37 cellular contexts compared by ENCODE assay signal in genomic region chr5:149832636-149833035, GRCh38.
"Had no signal": no experiment of that assay in that cellular context is flagged by ENCODE, and none has a peak within 500 bp of the region (broad histone marks: within the 10 kb centered on the region; RNA-seq: fewer than 3 reads in every experiment).

No MANE protein-coding gene starts in this region.

- H3K27me3 Mint-ChIP-seq: activated naive CD4-positive, alpha-beta T cell treated with anti-CD3 and anti-CD28 coated beads, Interleukin-2, amount 10 ng/mL, durations not matched to agents 7 days and 5 days; activated naive CD4-positive, alpha-beta T cell treated with anti-CD3 and anti-CD28 coated beads, Interleukin-2, amount 50 U/mL, for 24 hours; activated naive CD8-positive, alpha-beta T cell; activated naive CD8-positive, alpha-beta T cell treated with anti-CD3 and anti-CD28 coated beads for 36 hours; activated naive CD8-positive, alpha-beta T cell treated with anti-CD3 and anti-CD28 coated beads, Interleukin-2, amount 10 ng/mL, durations not matched to agents 7 days and 5 days; activated naive CD8-positive, alpha-beta T cell treated with anti-CD3 and anti-CD28 coated beads, Interleukin-2, amount 50 U/mL, for 24 hours; activated T-cell treated with anti-CD3 and anti-CD28 coated beads, Interleukin-2, amount 50 U/mL, for 24 hours; activated T-helper 17 cell treated with anti-CD3 and anti-CD28 coated beads, Interleukin-2, amount 50 U/mL, for 72 hours; central memory CD8-positive, alpha-beta T cell had no signal

- DNase-seq: activated effector memory CD4-positive, alpha-beta T cell treated with anti-CD3 and anti-CD28 coated beads, Interleukin-2, amount 50 U/mL, for 16 hours; activated effector memory CD4-positive, alpha-beta T cell treated with Interleukin-2 at 50 U/mL for 16 hours; activated gamma-delta T cell; activated gamma-delta T cell treated with Interleukin-2 at 50 U/mL for 16 hours; activated naive CD4-positive, alpha-beta T cell; activated naive CD4-positive, alpha-beta T cell treated with anti-CD3 and anti-CD28 coated beads for 36 hours; activated naive CD4-positive, alpha-beta T cell treated with anti-CD3 and anti-CD28 coated beads, Interleukin-2, amount 10 ng/mL, durations not matched to agents 7 days and 5 days; activated naive CD4-positive, alpha-beta T cell treated with anti-CD3 and anti-CD28 coated beads, Interleukin-2, amount 50 U/mL, for 16 hours; activated naive CD4-positive, alpha-beta T cell treated with Interleukin-2 at 50 U/mL for 16 hours; activated naive CD8-positive, alpha-beta T cell treated with anti-CD3 and anti-CD28 coated beads for 36 hours; activated naive CD8-positive, alpha-beta T cell treated with anti-CD3 and anti-CD28 coated beads, Interleukin-2, amount 10 ng/mL, durations not matched to agents 7 days and 5 days; activated naive CD8-positive, alpha-beta T cell treated with anti-CD3 and anti-CD28 coated beads, Interleukin-2, amount 50 U/mL, for 24 hours; activated T-cell treated with anti-CD3 and anti-CD28 coated beads, Interleukin-2, amount 50 U/mL, for 1 hour; activated T-cell treated with anti-CD3 and anti-CD28 coated beads, Interleukin-2, amount 50 U/mL, for 24 hours; activated T-cell treated with anti-CD3 and anti-CD28 coated beads, Interleukin-2, amount 50 U/mL, for 4 hours; activated T-cell treated with anti-CD3 and anti-CD28 coated beads, Interleukin-2, amount 50 U/mL, for 48 hours; activated T-cell treated with anti-CD3 and anti-CD28 coated beads, Interleukin-2, amount 50 U/mL, for 72 hours; adrenal gland; amniotic stem cell; amygdala; anterior cingulate cortex; body of pancreas; brain microvascular endothelial cell; caudate nucleus; central memory CD4-positive, alpha-beta T cell; cerebellar nuclear complex had no signal

- H3K36me3 ChIP-seq: ascending aorta, brain microvascular endothelial cell, breast epithelium, cardiac muscle cell had no signal

- H3K27me3 ChIP-seq: adrenal gland, ascending aorta, body of pancreas, brain microvascular endothelial cell, breast epithelium, cardiac muscle cell had no signal

- H3K36me3 Mint-ChIP-seq: activated naive CD8-positive, alpha-beta T cell treated with anti-CD3 and anti-CD28 coated beads, Interleukin-2, amount 10 ng/mL, durations not matched to agents 7 days and 5 days; brain had no signal

- H3K27ac ChIP-seq: adrenal gland, ascending aorta, body of pancreas, brain microvascular endothelial cell, breast epithelium, cardiac muscle cell had no signal

- H3K4me3 Mint-ChIP-seq: activated naive CD4-positive, alpha-beta T cell treated with anti-CD3 and anti-CD28 coated beads for 36 hours; activated naive CD4-positive, alpha-beta T cell treated with anti-CD3 and anti-CD28 coated beads, Interleukin-2, amount 10 ng/mL, durations not matched to agents 7 days and 5 days; activated naive CD4-positive, alpha-beta T cell treated with anti-CD3 and anti-CD28 coated beads, Interleukin-2, amount 50 U/mL, for 24 hours; activated naive CD8-positive, alpha-beta T cell; activated naive CD8-positive, alpha-beta T cell treated with anti-CD3 and anti-CD28 coated beads, Interleukin-2, amount 10 ng/mL, durations not matched to agents 7 days and 5 days; activated naive CD8-positive, alpha-beta T cell treated with anti-CD3 and anti-CD28 coated beads, Interleukin-2, amount 50 U/mL, for 24 hours; activated T-cell treated with anti-CD3 and anti-CD28 coated beads, Interleukin-2, amount 50 U/mL, for 24 hours; activated T-cell treated with anti-CD3 and anti-CD28 coated beads, Interleukin-2, amount 50 U/mL, for 4 hours; activated T-cell treated with anti-CD3 and anti-CD28 coated beads, Interleukin-2, amount 50 U/mL, for 72 hours; activated T-helper 1 cell treated with anti-CD3 and anti-CD28 coated beads, Interleukin-12 subunit alpha, Interleukin-12 subunit beta, Interleukin-2, Interleukin-4 antibody, amounts not matched to agents 30 ng/mL and 10 ng/mL and 1 ng/mL, durations not matched to agents 14 hours and 24 hours and 36 hours; activated T-helper 17 cell treated with anti-CD3 and anti-CD28 coated beads, Interleukin-2, amount 50 U/mL, for 72 hours; brain; central memory CD8-positive, alpha-beta T cell had no signal

- H3K9me3 Mint-ChIP-seq: activated naive CD4-positive, alpha-beta T cell treated with anti-CD3 and anti-CD28 coated beads for 36 hours; activated naive CD4-positive, alpha-beta T cell treated with anti-CD3 and anti-CD28 coated beads, Interleukin-2, amount 10 ng/mL, durations not matched to agents 7 days and 5 days; activated naive CD4-positive, alpha-beta T cell treated with anti-CD3 and anti-CD28 coated beads, Interleukin-2, amount 50 U/mL, for 24 hours; activated naive CD4-positive, alpha-beta T cell treated with anti-CD3 and anti-CD28 coated beads, Interleukin-2, amount 50 U/mL, for 72 hours; activated naive CD8-positive, alpha-beta T cell treated with anti-CD3 and anti-CD28 coated beads for 36 hours; activated naive CD8-positive, alpha-beta T cell treated with anti-CD3 and anti-CD28 coated beads, Interleukin-2, amount 10 ng/mL, durations not matched to agents 7 days and 5 days; activated naive CD8-positive, alpha-beta T cell treated with anti-CD3 and anti-CD28 coated beads, Interleukin-2, amount 50 U/mL, for 24 hours; activated T-cell treated with anti-CD3 and anti-CD28 coated beads, Interleukin-2, amount 50 U/mL, for 24 hours; activated T-cell treated with anti-CD3 and anti-CD28 coated beads, Interleukin-2, amount 50 U/mL, for 4 hours; activated T-cell treated with anti-CD3 and anti-CD28 coated beads, Interleukin-2, amount 50 U/mL, for 72 hours; activated T-helper 1 cell treated with anti-CD3 and anti-CD28 coated beads, Interleukin-12 subunit alpha, Interleukin-12 subunit beta, Interleukin-2, Interleukin-4 antibody, amounts not matched to agents 30 ng/mL and 10 ng/mL and 1 ng/mL, durations not matched to agents 14 hours and 24 hours and 36 hours; activated T-helper 17 cell treated with anti-CD3 and anti-CD28 coated beads, Interleukin-2, amount 50 U/mL, for 72 hours; activated T-helper 2 cell treated with anti-CD3 and anti-CD28 coated beads, Interferon-gamma antibody, Interleukin-2, Interleukin-4, amounts not matched to agents 10 μg/mL and 5 μg/mL and 100 μg/mL, durations not matched to agents 14 hours and 24 hours and 36 hours; brain; central memory CD8-positive, alpha-beta T cell had no signal

- H3K4me1 Mint-ChIP-seq: central memory CD8-positive, alpha-beta T cell had no signal

- H3K4me3 ChIP-seq: adrenal gland, ascending aorta, body of pancreas, breast epithelium, cardiac muscle cell had no signal

- ATAC-seq: activated naive CD4-positive, alpha-beta T cell treated with anti-CD3 and anti-CD28 coated beads, Interleukin-2, amount 50 U/mL, for 72 hours; activated naive CD8-positive, alpha-beta T cell treated with anti-CD3 and anti-CD28 coated beads, Interleukin-2, amount 50 U/mL, for 24 hours; activated T-cell treated with anti-CD3 and anti-CD28 coated beads, Interleukin-2, amount 50 U/mL, for 4 hours; activated T-cell treated with anti-CD3 and anti-CD28 coated beads, Interleukin-2, amount 50 U/mL, for 72 hours; activated T-helper 17 cell treated with anti-CD3 and anti-CD28 coated beads, Interleukin-2, amount 50 U/mL, for 72 hours; body of pancreas had no signal

- H3K27ac Mint-ChIP-seq: activated naive CD4-positive, alpha-beta T cell treated with anti-CD3 and anti-CD28 coated beads for 36 hours; activated naive CD4-positive, alpha-beta T cell treated with anti-CD3 and anti-CD28 coated beads, Interleukin-2, amount 10 ng/mL, durations not matched to agents 7 days and 5 days; activated naive CD4-positive, alpha-beta T cell treated with anti-CD3 and anti-CD28 coated beads, Interleukin-2, amount 50 U/mL, for 24 hours; activated naive CD8-positive, alpha-beta T cell; activated naive CD8-positive, alpha-beta T cell treated with anti-CD3 and anti-CD28 coated beads for 36 hours; activated naive CD8-positive, alpha-beta T cell treated with anti-CD3 and anti-CD28 coated beads, Interleukin-2, amount 10 ng/mL, durations not matched to agents 7 days and 5 days; activated naive CD8-positive, alpha-beta T cell treated with anti-CD3 and anti-CD28 coated beads, Interleukin-2, amount 50 U/mL, for 24 hours; activated T-cell treated with anti-CD3 and anti-CD28 coated beads, Interleukin-2, amount 50 U/mL, for 24 hours; activated T-cell treated with anti-CD3 and anti-CD28 coated beads, Interleukin-2, amount 50 U/mL, for 72 hours; activated T-helper 1 cell treated with anti-CD3 and anti-CD28 coated beads, Interleukin-12 subunit alpha, Interleukin-12 subunit beta, Interleukin-2, Interleukin-4 antibody, amounts not matched to agents 30 ng/mL and 10 ng/mL and 1 ng/mL, durations not matched to agents 14 hours and 24 hours and 36 hours; activated T-helper 17 cell treated with anti-CD3 and anti-CD28 coated beads, Interleukin-2, amount 50 U/mL, for 72 hours; activated T-helper 2 cell treated with anti-CD3 and anti-CD28 coated beads, Interferon-gamma antibody, Interleukin-2, Interleukin-4, amounts not matched to agents 10 μg/mL and 5 μg/mL and 100 μg/mL, durations not matched to agents 14 hours and 24 hours and 36 hours had no signal

- H3K4me1 ChIP-seq: adrenal gland, ascending aorta, body of pancreas, breast epithelium had no signal

- H3K9me3 ChIP-seq: adrenal gland, ascending aorta, body of pancreas, breast epithelium had no signal
